ENCODE assay signal across 8 cellular contexts in the genomic region with DNA sequence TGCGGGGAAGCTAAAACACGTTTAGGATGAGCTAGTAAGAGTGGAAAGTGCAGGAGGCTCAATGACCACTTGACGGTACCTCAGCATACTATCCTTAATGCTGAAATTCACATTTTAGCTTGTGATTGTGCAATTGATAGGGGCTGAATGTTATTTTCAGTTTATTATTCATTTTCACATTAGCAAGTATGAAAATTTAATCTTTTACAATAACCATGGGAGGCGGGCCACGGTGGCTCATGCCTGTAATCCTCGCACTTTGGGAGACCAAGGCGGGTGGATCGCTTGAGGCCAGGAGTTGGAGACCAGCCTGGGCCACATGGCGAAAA. TPM values are rescaled to one million over a fixed set of nuclear protein-coding genes. Genes with fewer than 3 reads are reported as not detected.
DNase-seq lines count a peak whose midpoint lies in the region; TF ChIP-seq lines count a peak whose summit lies in the region.

No MANE protein-coding gene starts in this region.

- no peaks in the 10 kb centered on the region for H3F3A ChIP-seq in MM.1S (ENCODE audit: insufficient read depth, low read length)

- no peaks in the 10 kb centered on the region for H3K4me1 Mint-ChIP-seq in endothelial cell (ENCODE audit: unreplicated experiment)

- TF ChIP-seq CTCF in MM.1S (IDR thresholded peaks at IDR 0.05; ENCODE audit: low read length) = no peak
- TF ChIP-seq CTCF in endothelial cell (IDR thresholded peaks at IDR 0.05; ENCODE audit: unreplicated experiment) = no peak
- no peak for TF ChIP-seq CTCF in ovary (IDR thresholded peaks at IDR 0.05)

- H3K27me3 ChIP-seq in MM.1S (replicated peaks; ENCODE audit: insufficient read depth, low read length) = no peaks in the 10 kb centered on the region
- no peaks in the 10 kb centered on the region for H3K27me3 ChIP-seq in ovary

- H4K20me1 ChIP-seq in MM.1S (ENCODE audit: insufficient read depth, low read length) = no peaks in the 10 kb centered on the region

- intact Hi-C loops in ovary (cut with DNase I) = no loop called here

- no peaks in the 10 kb centered on the region for H3K9me3 Mint-ChIP-seq in endothelial cell (ENCODE audit: unreplicated experiment)

- H3K4me1 ChIP-seq in ES-I3 (ENCODE audit: insufficient read depth, low read length) (no peaks in the 10 kb centered on the region), MM.1S (ENCODE audit: low read length) (no peaks in the 10 kb centered on the region), ovary (ENCODE audit: insufficient read depth) (no peaks in the 10 kb centered on the region)

- no peak overlapping the region for H3K27ac ChIP-seq in MM.1S (ENCODE audit: low read length)
- H3K27ac ChIP-seq in ovary = peak overlapping the region in 1 of 2 donors; percentile 80

- H3K4me3 ChIP-seq in MM.1S (ENCODE audit: low read length) = peak overlapping the region; percentile 68
- peak overlapping the region; percentile 66 for H3K4me3 ChIP-seq in ovary

- peaks cover 5% of the 10 kb centered on the region for H3K27me3 Mint-ChIP-seq in endothelial cell (ENCODE audit: unreplicated experiment)

- peak overlapping the region; percentile 88 for H2AFZ ChIP-seq in MM.1S (ENCODE audit: low read length)

- H3K9me3 ChIP-seq in ES-I3 (ENCODE audit: control insufficient read depth, insufficient read depth, low read length) = no peaks in the 10 kb centered on the region
- H3K9me3 ChIP-seq in MM.1S (replicated peaks; ENCODE audit: insufficient read depth, low read length) = no peaks in the 10 kb centered on the region
- no peaks in the 10 kb centered on the region for H3K9me3 ChIP-seq in ovary

- peak overlapping the region; percentile 76; the same call in 1 of the 2 replicates for H3K9ac ChIP-seq in ES-I3 (ENCODE audit: low read depth, low read length)
- peak overlapping the region; percentile 13; the same call in 1 of the 2 replicates for H3K9ac ChIP-seq in MM.1S (ENCODE audit: low read length)

- H3K4me3 Mint-ChIP-seq in endothelial cell (ENCODE audit: unreplicated experiment) = peak overlapping the region; percentile 89

- TF ChIP-seq EP300 in ovary (IDR thresholded peaks at IDR 0.05) = no peak

- no peak for DNase-seq in MM.1S
- DNase-seq in endothelial cell (ENCODE audit: low spot score) = no peak
- DNase-seq in ovary = peak in 2 of 5 donors; percentile 45 to 47
- no peak for DNase-seq in SHP77 (lab: John Stamatoyannopoulos, UW)
- no peak for DNase-seq in NCI-H345 (lab: John Stamatoyannopoulos, UW)
- DNase-seq in KBM-7 = no peak
- DNase-seq in OCI-M2 (lab: John Stamatoyannopoulos, UW; ENCODE audit: unreplicated experiment) = no peak

- H3K36me3 ChIP-seq in ES-I3 (ENCODE audit: insufficient read depth, low read length) (no peaks in the 10 kb centered on the region), MM.1S (replicated peaks; ENCODE audit: insufficient read depth, low read length) (no peaks in the 10 kb centered on the region), ovary (no peaks in the 10 kb centered on the region)

- 49 to 52% (median 50%) methylated on average over 9 of the region's 9 CpGs for WGBS in ovary, 3 donors

- no peaks in the 10 kb centered on the region for H3K79me2 ChIP-seq in MM.1S (ENCODE audit: low read length)

- TF ChIP-seq POLR2A in ovary (IDR thresholded peaks at IDR 0.05) = no peak

- no peaks in the 10 kb centered on the region for H3K36me3 Mint-ChIP-seq in endothelial cell (ENCODE audit: low read depth, unreplicated experiment)

- in situ Hi-C loops in KBM-7 (cut with MboI; ENCODE audit: low pct_unique_long_range_greater_than_20kb, low sequenced_read_pairs) = no loop called here

- H3K9me2 ChIP-seq in MM.1S (replicated peaks; ENCODE audit: insufficient read depth, low read length) = no peaks in the 10 kb centered on the region

- peak overlapping the region; percentile 85 for H3K4me2 ChIP-seq in MM.1S (ENCODE audit: low read depth, low read length)

- H3K27ac Mint-ChIP-seq in endothelial cell (ENCODE audit: unreplicated experiment) = peak overlapping the region; percentile 36

RNA-seq across cellular contexts. Expression of a gene that starts 22.1 kb away (rescaled TPM):
- total RNA-seq in endothelial cell (ENCODE audit: unreplicated experiment) = 17.8 TPM
- total RNA-seq in ovary = 1 to 10 TPM in 6 of 7 donors, under 1 TPM in 1; 0.50 to 6.0 (median 2.6) TPM
- 1 to 10 TPM; 1.2 to 2.6 TPM for polyA plus RNA-seq in ovary
